8 cellular contexts compared by ENCODE assay signal in genomic region chr17:3710951-3711383, GRCh38. TPM values are rescaled to one million over a fixed set of nuclear protein-coding genes. Genes with fewer than 3 reads are reported as not detected.
DNase-seq lines count a peak whose midpoint lies in the region; ATAC-seq, FAIRE-seq and TF ChIP-seq lines count a peak whose summit lies in the region.

No MANE protein-coding gene starts in this region.

- no peak for TF ChIP-seq CTCF in DND-41 (IDR thresholded peaks at IDR 0.05; ENCODE audit: borderline replicate concordance, extremely low read depth, low read length, poor library complexity, severe bottlenecking)
- TF ChIP-seq CTCF in fibroblast of the aortic adventitia (IDR thresholded peaks at IDR 0.05; ENCODE audit: insufficient read depth, low read length) = no peak

- H3K4me3 ChIP-seq in DND-41 (ENCODE audit: low read depth in 1 of 2, low read length in 2 of 2) (peak overlapping the region in 1 of 2 experiments; percentile 9; a peak in 1 of 4 replicates), fibroblast of the aortic adventitia (ENCODE audit: low read depth, low read length) (no peak overlapping the region)

- H3K4me1 ChIP-seq in DND-41 (ENCODE audit: insufficient read depth, low read length) = peaks cover 36% of the 10 kb centered on the region

- no peak for TF ChIP-seq POLR2A in erythroblast (IDR thresholded peaks at IDR 0.05; ENCODE audit: low read length)

- H3K36me3 ChIP-seq in DND-41 (ENCODE audit: insufficient read depth, low read length) = peaks cover 19% of the 10 kb centered on the region

- H3K36me3 Mint-ChIP-seq in activated CD4-positive, alpha-beta T cell treated with anti-CD3 and anti-CD28 coated beads, Interleukin-2, amount 10 ng/mL, durations not matched to agents 24 days and 14 days (ENCODE audit: low read depth) = peaks cover 43% of the 10 kb centered on the region

- intact Hi-C loops in activated CD4-positive, alpha-beta T cell treated with anti-CD3 and anti-CD28 coated beads, Interleukin-2, amount 10 ng/mL, durations not matched to agents 24 days and 14 days (cut with micrococcal nuclease) = loop anchor here (1.0 to 2.0 kb wide), 5 partner anchors 12 to 74 kb away; partner anchors contain the start of genes CTNS, EMC6, HASPIN and P2RX5

- H3K4me3 Mint-ChIP-seq in activated CD4-positive, alpha-beta T cell treated with anti-CD3 and anti-CD28 coated beads, Interleukin-2, amount 10 ng/mL, durations not matched to agents 24 days and 14 days = peak overlapping the region; percentile 59

- DNase-seq in DND-41 (peak; percentile 81), HTR-8/SVneo (ENCODE audit: insufficient read length, low spot score) (peak; percentile 52), fibroblast of the aortic adventitia (ENCODE audit: low read depth) (peak; percentile 26), NCI-H1105 treated with DMSO at 0.1 percent for 48 hours (lab: John Stamatoyannopoulos, UW) (no peak), erythroblast (lab: John Stamatoyannopoulos, UW) (no peak)
- DNase-seq in activated CD4-positive, alpha-beta T cell treated with anti-CD3 and anti-CD28 coated beads, Interleukin-2, amount 10 ng/mL, durations not matched to agents 24 days and 14 days = peak; percentile 94
- peak; percentile 45 to 72 for DNase-seq in stimulated activated CD8-positive, alpha-beta memory T cell treated with anti-CD3 and anti-CD28 coated beads, Interleukin-7, amount 100 ng/mL, for 4 hours (ENCODE audit: low read depth in 2 of 2)

- H4K20me1 ChIP-seq in DND-41 (ENCODE audit: insufficient read depth, low read length) = no peaks in the 10 kb centered on the region

- no peaks in the 10 kb centered on the region for H3K27me3 ChIP-seq in DND-41 (ENCODE audit: insufficient read depth, low read length, poor library complexity)

- FAIRE-seq in HTR-8/SVneo (lab: Jason Lieb, UNC) = no peak

- peak overlapping the region; percentile 46 for H3K4me2 ChIP-seq in DND-41 (ENCODE audit: insufficient read depth, low read length)

- H3K9me3 Mint-ChIP-seq in activated CD4-positive, alpha-beta T cell treated with anti-CD3 and anti-CD28 coated beads, Interleukin-2, amount 10 ng/mL, durations not matched to agents 24 days and 14 days = no peaks in the 10 kb centered on the region

- peak overlapping the region; percentile 85 for H3K27ac Mint-ChIP-seq in activated CD4-positive, alpha-beta T cell treated with anti-CD3 and anti-CD28 coated beads, Interleukin-2, amount 10 ng/mL, durations not matched to agents 24 days and 14 days

- H3K4me1 Mint-ChIP-seq in activated CD4-positive, alpha-beta T cell treated with anti-CD3 and anti-CD28 coated beads, Interleukin-2, amount 10 ng/mL, durations not matched to agents 24 days and 14 days = peaks cover 51% of the 10 kb centered on the region

- H2AFZ ChIP-seq in DND-41 (ENCODE audit: low read depth, low read length) = peak overlapping the region; percentile 27; the same call in 1 of the 2 replicates

- ATAC-seq in DND-41 (ENCODE audit: insufficient read depth, low read depth) (peak; percentile 97), GM21515 (IDR thresholded peaks at IDR 0.05; ENCODE audit: unreplicated experiment) (peak; percentile 87)

- H3K9me3 ChIP-seq in DND-41 (ENCODE audit: insufficient read depth, low read length, severe bottlenecking) = no peaks in the 10 kb centered on the region

- peak overlapping the region; percentile 67 for H3K27ac ChIP-seq in DND-41 (ENCODE audit: low read length)

- H3K9ac ChIP-seq in DND-41 (ENCODE audit: low read depth, low read length) = peak overlapping the region; percentile 5; the same call in 1 of the 2 replicates

- no peaks in the 10 kb centered on the region for H3K27me3 Mint-ChIP-seq in activated CD4-positive, alpha-beta T cell treated with anti-CD3 and anti-CD28 coated beads, Interleukin-2, amount 10 ng/mL, durations not matched to agents 24 days and 14 days

- no peaks in the 10 kb centered on the region for H3K79me2 ChIP-seq in DND-41 (ENCODE audit: insufficient read depth, low read length)

RNA-seq across cellular contexts. Expression of gene HASPIN, which starts 12.7 kb away (rescaled TPM):
- 25.1 and 25.3 TPM in 2 replicates for total RNA-seq in activated CD4-positive, alpha-beta T cell treated with anti-CD3 and anti-CD28 coated beads, Interleukin-2, amount 10 ng/mL, durations not matched to agents 24 days and 14 days
- total RNA-seq in fibroblast of the aortic adventitia (ENCODE audit: low replicate concordance) = 0.49 and 10.5 TPM in 2 replicates

RNA-seq across cellular contexts. Expression of gene P2RX5, which starts 15.0 kb away (rescaled TPM):
- total RNA-seq in activated CD4-positive, alpha-beta T cell treated with anti-CD3 and anti-CD28 coated beads, Interleukin-2, amount 10 ng/mL, durations not matched to agents 24 days and 14 days = 92.3 and 92.8 TPM in 2 replicates
- 0.27 and 1.2 TPM in 2 replicates for total RNA-seq in fibroblast of the aortic adventitia (ENCODE audit: low replicate concordance)

RNA-seq across cellular contexts. Expression of gene EMC6, which starts 42.4 kb away (rescaled TPM):
- total RNA-seq in activated CD4-positive, alpha-beta T cell treated with anti-CD3 and anti-CD28 coated beads, Interleukin-2, amount 10 ng/mL, durations not matched to agents 24 days and 14 days = 69.4 and 70.5 TPM in 2 replicates
- total RNA-seq in fibroblast of the aortic adventitia (ENCODE audit: low replicate concordance) = 17.9 TPM in 1 of 2 replicates, not detected in the other

RNA-seq across cellular contexts. Expression of gene TAX1BP3, which starts 42.6 kb away (rescaled TPM):
- total RNA-seq in activated CD4-positive, alpha-beta T cell treated with anti-CD3 and anti-CD28 coated beads, Interleukin-2, amount 10 ng/mL, durations not matched to agents 24 days and 14 days = 28.7 and 29.0 TPM in 2 replicates
- total RNA-seq in fibroblast of the aortic adventitia (ENCODE audit: low replicate concordance) = 87.5 and 222 TPM in 2 replicates

Comparison
In these comparisons a context has a peak if more than half of its experiments do, and no peak if none do; other contexts are left out.
1. DNase-seq: peak in DND-41 (single experiment), HTR-8/SVneo (single experiment), activated CD4-positive, alpha-beta T cell treated with anti-CD3 and anti-CD28 coated beads, Interleukin-2, amount 10 ng/mL, durations not matched to agents 24 days and 14 days (single experiment), fibroblast of the aortic adventitia (single experiment) and stimulated activated CD8-positive, alpha-beta memory T cell treated with anti-CD3 and anti-CD28 coated beads, Interleukin-7, amount 100 ng/mL, for 4 hours (2 of 2); none in NCI-H1105 treated with DMSO at 0.1 percent for 48 hours (single experiment) and erythroblast (0 of 2).
2. RNA of gene P2RX5, which starts 15.0 kb away (total RNA-seq): 92.3 to 92.8 TPM in activated CD4-positive, alpha-beta T cell treated with anti-CD3 and anti-CD28 coated beads, Interleukin-2, amount 10 ng/mL, durations not matched to agents 24 days and 14 days; 0.27 to 1.2 TPM in fibroblast of the aortic adventitia; every median in the first group is over 10 times any median in the second.